ENCODE assay signal across 1 cellular context in genomic region chr12:95637471-95638155, GRCh38.
TF ChIP-seq lines count a peak whose summit lies in the region.

No MANE protein-coding gene starts in this region.

TF ChIP-seq in endothelial cell of umbilical vein, 7 proteins besides CTCF, POLR2A, EP300 and RAD21:
- TF ChIP-seq MYC (IDR thresholded peaks at IDR 0.05; ENCODE audit: low read depth, low read length) (no peak), GATA2 (IDR thresholded peaks at IDR 0.05; ENCODE audit: insufficient read depth, insufficient read length, low read depth, low read length) (peak; percentile 32), FOS (IDR thresholded peaks at IDR 0.05; ENCODE audit: borderline replicate concordance, insufficient read depth, low read length) (peak; percentile 83), MAX (IDR thresholded peaks at IDR 0.05; ENCODE audit: insufficient read depth, insufficient read length) (no peak), JUN (IDR thresholded peaks at IDR 0.05; ENCODE audit: borderline replicate concordance, insufficient read depth, insufficient read length, low read depth) (peak; percentile 95), EZH2 (IDR thresholded peaks at IDR 0.05; ENCODE audit: borderline replicate concordance, low read depth, low read length, severe bottlenecking) (no peak), POLR2AphosphoS5 (IDR thresholded peaks at IDR 0.05; ENCODE audit: insufficient read depth, low read depth, low read length) (peak; percentile 84)
